21 cellular contexts compared by ENCODE assay signal in genomic region chr5:89929173-89929572, GRCh38.
DNase-seq lines count a peak whose midpoint lies in the region; TF ChIP-seq lines count a peak whose summit lies in the region.
"Had no signal": no experiment of that assay in that cellular context is flagged by ENCODE, and none has a peak within 500 bp of the region (broad histone marks: within the 10 kb centered on the region; RNA-seq: fewer than 3 reads in every experiment).

No MANE protein-coding gene starts in this region.

- H3K27me3 ChIP-seq in breast epithelium, result no peaks in the 10 kb centered on the region

- TF ChIP-seq CTCF in MCF 10A (IDR thresholded peaks at IDR 0.05; ENCODE audit: unreplicated experiment), result no peak
- TF ChIP-seq CTCF in breast epithelium (IDR thresholded peaks at IDR 0.05), result no peak
- no peak for TF ChIP-seq CTCF in cardiac fibroblast (IDR thresholded peaks at IDR 0.05; ENCODE audit: low read depth, low read length)
- no peak for TF ChIP-seq CTCF in GM10248 (IDR thresholded peaks at IDR 0.05; ENCODE audit: control extremely low read depth, extremely low read depth, low read depth, missing control alignments)

- H3K4me3 ChIP-seq in breast epithelium (no peak overlapping the region), cardiac fibroblast (replicated peaks in 1 of 2; ENCODE audit: low read depth in 2 of 2, low read length in 2 of 2) (no peak overlapping the region)
- H3K4me3 ChIP-seq: PC-9, psoas muscle had no signal

- BruUV-seq in MCF 10A (replicated peaks; lab: Mats Ljungman, UMichigan), result no TSS peak

- H3K9me3 Mint-ChIP-seq in MCF 10A (ENCODE audit: unreplicated experiment), result no peaks in the 10 kb centered on the region
- H3K9me3 Mint-ChIP-seq: nephron had no signal

- H3K36me3 Mint-ChIP-seq in MCF 10A (ENCODE audit: insufficient read depth, unreplicated experiment), result no peaks in the 10 kb centered on the region

- no peaks in the 10 kb centered on the region for H3K36me3 ChIP-seq in breast epithelium

- H3K27me3 Mint-ChIP-seq in MCF 10A (ENCODE audit: insufficient read depth, unreplicated experiment), result no peaks in the 10 kb centered on the region
- H3K27me3 Mint-ChIP-seq: activated B cell treated with CpG ODN at 0.5 μM for 24 hours; CD4-positive, alpha-beta T cell had no signal

- H3K27ac Mint-ChIP-seq in MCF 10A (ENCODE audit: low read depth, unreplicated experiment), result no peak overlapping the region
- H3K27ac Mint-ChIP-seq: activated B cell treated with CpG ODN at 0.5 μM for 24 hours; CD4-positive, alpha-beta T cell; nephron had no signal

- TF ChIP-seq POLR2A in breast epithelium (IDR thresholded peaks at IDR 0.05), result no peak

- CTCF ChIA-PET in MCF 10A (lab: Yijun Ruan, JAX), result no interaction called here
- CTCF ChIA-PET in GM10248 (lab: Yijun Ruan, JAX), result interaction anchor here (1.4 to 2.5 kb wide), 2 partner anchors 10 to 18 kb away, joined by 3 to 10 read pairs; no protein-coding TSS in a partner anchor

- no peak overlapping the region for H3K4me3 Mint-ChIP-seq in MCF 10A (ENCODE audit: unreplicated experiment)
- H3K4me3 Mint-ChIP-seq: activated B cell treated with CpG ODN at 0.5 μM for 24 hours; CD4-positive, alpha-beta T cell; nephron had no signal

- POLR2A ChIA-PET in MCF 10A (lab: Yijun Ruan, JAX) (interaction anchor here (0.6 kb wide), 1 partner anchor 165 kb away, joined by 3 read pairs; no protein-coding TSS in a partner anchor), GM10248 (lab: Yijun Ruan, JAX) (no interaction called here)

- no peaks in the 10 kb centered on the region for H3K4me1 ChIP-seq in breast epithelium

- intact Hi-C loops in MCF 10A (cut with micrococcal nuclease) (no loop called here), breast epithelium (cut with DNase I; ENCODE audit: low total_unique reads) (no loop called here)

- no peaks in the 10 kb centered on the region for H3K9me3 ChIP-seq in breast epithelium
- H3K9me3 ChIP-seq: psoas muscle had no signal

- DNase-seq in MCF 10A (ENCODE audit: unreplicated experiment) (peak; percentile 9), breast epithelium (ENCODE audit: low spot score in 2 of 2) (no peak), OCI-M1 (lab: John Stamatoyannopoulos, UW) (peak; percentile 45), cardiac fibroblast (ENCODE audit: low read depth in 2 of 2) (peak; percentile 17 to 21), GM10248 (ENCODE audit: extremely low spot score) (no peak), NCI-H2107 treated with DMSO at 0.1 percent for 48 hours (lab: John Stamatoyannopoulos, UW; ENCODE audit: unreplicated experiment) (no peak), NCI-H1694 treated with DMSO at 0.1 percent for 48 hours (lab: John Stamatoyannopoulos, UW) (no peak), HuH-7 (ENCODE audit: low spot score) (no peak)
- DNase-seq: ACHN; activated B cell treated with CpG ODN at 0.5 μM for 24 hours; activated effector memory CD4-positive, alpha-beta T cell treated with anti-CD3 and anti-CD28 coated beads, Interleukin-2, amount 50 U/mL, for 16 hours; amygdala; CD4-positive, alpha-beta T cell; GOT3; mammary epithelial cell; NCI-H1930; NCI-H524 treated with DMSO at 0.1 percent for 48 hours; PC-9; psoas muscle; stimulated activated naive CD8-positive, alpha-beta T cell treated with anti-CD3 and anti-CD28 coated beads, Interleukin-15, Interleukin-2, amounts not matched to agents 100 U/mL and 50 U/mL, for 24 hours had no signal

- H3K4me1 Mint-ChIP-seq in MCF 10A (ENCODE audit: insufficient read depth, unreplicated experiment), result peaks cover 14% of the 10 kb centered on the region

- no peak overlapping the region for H3K27ac ChIP-seq in breast epithelium
- H3K27ac ChIP-seq: PC-9, psoas muscle had no signal

Comparison
In these comparisons a context has a peak if more than half of its experiments do, and no peak if none do; other contexts are left out.
1. DNase-seq: peak in MCF 10A (single experiment), OCI-M1 (single experiment) and cardiac fibroblast (2 of 2); none in breast epithelium (0 of 2), GM10248 (single experiment), NCI-H2107 treated with DMSO at 0.1 percent for 48 hours (single experiment), NCI-H1694 treated with DMSO at 0.1 percent for 48 hours (single experiment) and HuH-7 (single experiment).